Comparison of ENCODE assay signal across 1 cellular context in the genomic region with DNA sequence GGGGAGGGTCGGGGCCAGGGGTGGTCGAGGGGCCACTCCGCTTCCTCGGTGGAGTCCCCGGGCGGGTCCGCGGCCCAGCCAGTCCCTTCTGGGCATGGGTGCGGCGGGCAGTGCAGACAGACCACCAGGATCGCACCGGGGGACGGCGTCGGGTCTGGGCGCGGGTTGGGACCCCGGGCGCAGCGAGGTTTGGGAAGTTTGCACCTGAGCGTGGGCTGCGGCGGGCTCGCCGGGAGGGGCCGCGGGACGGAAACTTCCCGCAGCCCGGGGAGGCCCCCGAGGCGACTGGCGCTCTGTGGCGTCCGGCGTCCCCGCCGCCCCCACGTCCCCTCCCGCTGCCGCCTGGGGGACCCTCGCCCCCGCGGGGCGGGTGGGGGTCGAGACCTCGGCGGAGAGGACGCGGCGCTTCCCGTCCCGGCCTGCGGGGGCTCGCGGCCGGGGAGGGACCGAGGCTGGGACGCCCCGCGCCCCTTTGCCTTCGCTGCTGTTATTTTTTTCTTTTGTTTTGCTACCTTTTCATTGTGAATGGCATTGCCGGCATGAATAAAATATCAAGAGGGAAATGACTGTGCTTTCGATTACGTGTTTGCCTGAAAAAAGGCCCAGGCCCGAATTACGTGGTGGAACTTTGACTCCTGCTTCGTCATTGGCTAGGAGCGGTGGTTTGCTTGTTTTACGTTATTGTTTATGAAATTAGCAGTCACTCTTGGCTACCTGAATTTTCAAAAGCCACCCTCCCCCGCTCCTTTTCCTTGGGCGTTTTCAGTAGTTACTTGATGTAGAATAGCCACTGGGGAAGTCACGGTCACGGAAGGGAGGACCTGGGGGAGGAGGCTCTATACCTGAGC.
TF ChIP-seq lines count a peak whose summit lies in the region.

No MANE protein-coding gene starts in this region.

TF ChIP-seq in HepG2, 621 proteins besides CTCF, POLR2A, EP300 and RAD21 (continued from another document and continues in another):
- TF ChIP-seq, protein P1, sequence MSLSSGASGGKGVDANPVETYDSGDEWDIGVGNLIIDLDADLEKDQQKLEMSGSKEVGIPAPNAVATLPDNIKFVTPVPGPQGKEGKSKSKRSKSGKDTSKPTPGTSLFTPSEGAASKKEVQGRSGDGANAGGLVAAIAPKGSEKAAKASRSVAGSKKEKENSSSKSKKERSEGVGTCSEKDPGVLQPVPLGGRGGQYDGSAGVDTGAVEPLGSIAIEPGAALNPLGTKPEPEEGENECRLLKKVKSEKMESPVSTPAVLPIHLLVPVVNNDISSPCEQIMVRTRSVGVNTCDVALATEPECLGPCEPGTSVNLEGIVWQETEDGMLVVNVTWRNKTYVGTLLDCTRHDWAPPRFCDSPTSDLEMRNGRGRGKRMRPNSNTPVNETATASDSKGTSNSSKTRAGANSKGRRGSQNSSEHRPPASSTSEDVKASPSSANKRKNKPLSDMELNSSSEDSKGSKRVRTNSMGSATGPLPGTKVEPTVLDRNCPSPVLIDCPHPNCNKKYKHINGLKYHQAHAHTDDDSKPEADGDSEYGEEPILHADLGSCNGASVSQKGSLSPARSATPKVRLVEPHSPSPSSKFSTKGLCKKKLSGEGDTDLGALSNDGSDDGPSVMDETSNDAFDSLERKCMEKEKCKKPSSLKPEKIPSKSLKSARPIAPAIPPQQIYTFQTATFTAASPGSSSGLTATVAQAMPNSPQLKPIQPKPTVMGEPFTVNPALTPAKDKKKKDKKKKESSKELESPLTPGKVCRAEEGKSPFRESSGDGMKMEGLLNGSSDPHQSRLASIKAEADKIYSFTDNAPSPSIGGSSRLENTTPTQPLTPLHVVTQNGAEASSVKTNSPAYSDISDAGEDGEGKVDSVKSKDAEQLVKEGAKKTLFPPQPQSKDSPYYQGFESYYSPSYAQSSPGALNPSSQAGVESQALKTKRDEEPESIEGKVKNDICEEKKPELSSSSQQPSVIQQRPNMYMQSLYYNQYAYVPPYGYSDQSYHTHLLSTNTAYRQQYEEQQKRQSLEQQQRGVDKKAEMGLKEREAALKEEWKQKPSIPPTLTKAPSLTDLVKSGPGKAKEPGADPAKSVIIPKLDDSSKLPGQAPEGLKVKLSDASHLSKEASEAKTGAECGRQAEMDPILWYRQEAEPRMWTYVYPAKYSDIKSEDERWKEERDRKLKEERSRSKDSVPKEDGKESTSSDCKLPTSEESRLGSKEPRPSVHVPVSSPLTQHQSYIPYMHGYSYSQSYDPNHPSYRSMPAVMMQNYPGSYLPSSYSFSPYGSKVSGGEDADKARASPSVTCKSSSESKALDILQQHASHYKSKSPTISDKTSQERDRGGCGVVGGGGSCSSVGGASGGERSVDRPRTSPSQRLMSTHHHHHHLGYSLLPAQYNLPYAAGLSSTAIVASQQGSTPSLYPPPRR (CRISPR knock-in tag; IDR thresholded peaks at IDR 0.05; ENCODE audit: borderline replicate concordance): 0 out of 2 replicates have a peak, but pooled peaks have one; percentile 22
- TF ChIP-seq, protein P2, sequence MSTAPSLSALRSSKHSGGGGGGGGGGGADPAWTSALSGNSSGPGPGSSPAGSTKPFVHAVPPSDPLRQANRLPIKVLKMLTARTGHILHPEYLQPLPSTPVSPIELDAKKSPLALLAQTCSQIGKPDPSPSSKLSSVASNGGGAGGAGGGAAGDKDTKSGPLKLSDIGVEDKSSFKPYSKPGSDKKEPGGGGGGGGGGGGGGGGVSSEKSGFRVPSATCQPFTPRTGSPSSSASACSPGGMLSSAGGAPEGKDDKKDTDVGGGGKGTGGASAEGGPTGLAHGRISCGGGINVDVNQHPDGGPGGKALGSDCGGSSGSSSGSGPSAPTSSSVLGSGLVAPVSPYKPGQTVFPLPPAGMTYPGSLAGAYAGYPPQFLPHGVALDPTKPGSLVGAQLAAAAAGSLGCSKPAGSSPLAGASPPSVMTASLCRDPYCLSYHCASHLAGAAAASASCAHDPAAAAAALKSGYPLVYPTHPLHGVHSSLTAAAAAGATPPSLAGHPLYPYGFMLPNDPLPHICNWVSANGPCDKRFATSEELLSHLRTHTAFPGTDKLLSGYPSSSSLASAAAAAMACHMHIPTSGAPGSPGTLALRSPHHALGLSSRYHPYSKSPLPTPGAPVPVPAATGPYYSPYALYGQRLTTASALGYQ (CRISPR knock-in tag; IDR thresholded peaks at IDR 0.05): no peak
- TF ChIP-seq, protein P3, sequence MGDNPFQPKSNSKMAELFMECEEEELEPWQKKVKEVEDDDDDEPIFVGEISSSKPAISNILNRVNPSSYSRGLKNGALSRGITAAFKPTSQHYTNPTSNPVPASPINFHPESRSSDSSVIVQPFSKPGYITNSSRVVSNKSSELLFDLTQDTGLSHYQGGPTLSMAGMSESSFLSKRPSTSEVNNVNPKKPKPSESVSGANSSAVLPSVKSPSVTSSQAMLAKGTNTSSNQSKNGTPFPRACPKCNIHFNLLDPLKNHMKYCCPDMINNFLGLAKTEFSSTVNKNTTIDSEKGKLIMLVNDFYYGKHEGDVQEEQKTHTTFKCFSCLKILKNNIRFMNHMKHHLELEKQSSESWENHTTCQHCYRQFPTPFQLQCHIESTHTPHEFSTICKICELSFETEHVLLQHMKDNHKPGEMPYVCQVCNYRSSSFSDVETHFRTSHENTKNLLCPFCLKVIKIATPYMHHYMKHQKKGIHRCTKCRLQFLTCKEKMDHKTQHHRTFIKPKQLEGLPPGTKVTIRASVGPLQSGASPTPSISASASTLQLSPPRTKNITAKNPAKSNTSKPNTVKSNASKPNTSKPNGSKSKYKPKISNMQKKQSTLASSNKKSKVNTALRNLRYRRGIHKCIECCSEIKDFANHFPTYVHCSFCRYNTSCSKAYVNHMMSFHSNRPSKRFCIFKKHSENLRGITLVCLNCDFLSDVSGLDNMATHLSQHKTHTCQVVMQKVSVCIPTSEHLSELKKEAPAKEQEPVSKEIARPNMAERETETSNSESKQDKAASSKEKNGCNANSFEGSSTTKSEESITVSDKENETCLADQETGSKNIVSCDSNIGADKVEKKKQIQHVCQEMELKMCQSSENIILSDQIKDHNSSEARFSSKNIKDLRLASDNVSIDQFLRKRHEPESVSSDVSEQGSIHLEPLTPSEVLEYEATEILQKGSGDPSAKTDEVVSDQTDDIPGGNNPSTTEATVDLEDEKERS (CRISPR knock-in tag; IDR thresholded peaks at IDR 0.05): no peak
- TF ChIP-seq, protein P4, sequence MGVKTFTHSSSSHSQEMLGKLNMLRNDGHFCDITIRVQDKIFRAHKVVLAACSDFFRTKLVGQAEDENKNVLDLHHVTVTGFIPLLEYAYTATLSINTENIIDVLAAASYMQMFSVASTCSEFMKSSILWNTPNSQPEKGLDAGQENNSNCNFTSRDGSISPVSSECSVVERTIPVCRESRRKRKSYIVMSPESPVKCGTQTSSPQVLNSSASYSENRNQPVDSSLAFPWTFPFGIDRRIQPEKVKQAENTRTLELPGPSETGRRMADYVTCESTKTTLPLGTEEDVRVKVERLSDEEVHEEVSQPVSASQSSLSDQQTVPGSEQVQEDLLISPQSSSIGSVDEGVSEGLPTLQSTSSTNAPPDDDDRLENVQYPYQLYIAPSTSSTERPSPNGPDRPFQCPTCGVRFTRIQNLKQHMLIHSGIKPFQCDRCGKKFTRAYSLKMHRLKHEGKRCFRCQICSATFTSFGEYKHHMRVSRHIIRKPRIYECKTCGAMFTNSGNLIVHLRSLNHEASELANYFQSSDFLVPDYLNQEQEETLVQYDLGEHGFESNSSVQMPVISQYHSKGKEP (CRISPR knock-in tag; IDR thresholded peaks at IDR 0.05): no peak
- TF ChIP-seq, protein P5, sequence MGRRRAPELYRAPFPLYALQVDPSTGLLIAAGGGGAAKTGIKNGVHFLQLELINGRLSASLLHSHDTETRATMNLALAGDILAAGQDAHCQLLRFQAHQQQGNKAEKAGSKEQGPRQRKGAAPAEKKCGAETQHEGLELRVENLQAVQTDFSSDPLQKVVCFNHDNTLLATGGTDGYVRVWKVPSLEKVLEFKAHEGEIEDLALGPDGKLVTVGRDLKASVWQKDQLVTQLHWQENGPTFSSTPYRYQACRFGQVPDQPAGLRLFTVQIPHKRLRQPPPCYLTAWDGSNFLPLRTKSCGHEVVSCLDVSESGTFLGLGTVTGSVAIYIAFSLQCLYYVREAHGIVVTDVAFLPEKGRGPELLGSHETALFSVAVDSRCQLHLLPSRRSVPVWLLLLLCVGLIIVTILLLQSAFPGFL (CRISPR knock-in tag; IDR thresholded peaks at IDR 0.05): 0 out of 2 replicates have a peak, but pooled peaks have one; percentile 75
- TF ChIP-seq MZF1 (CRISPR knock-in tag; IDR thresholded peaks at IDR 0.05; ENCODE audit: borderline replicate concordance): no peak
- TF ChIP-seq FOSL2 (CRISPR knock-in tag; IDR thresholded peaks at IDR 0.05): peak; percentile 69
- TF ChIP-seq ZMYM2 (CRISPR knock-in tag; IDR thresholded peaks at IDR 0.05): no peak
- no peak for TF ChIP-seq GZF1 (CRISPR knock-in tag; IDR thresholded peaks at IDR 0.05)
- TF ChIP-seq, protein P6, sequence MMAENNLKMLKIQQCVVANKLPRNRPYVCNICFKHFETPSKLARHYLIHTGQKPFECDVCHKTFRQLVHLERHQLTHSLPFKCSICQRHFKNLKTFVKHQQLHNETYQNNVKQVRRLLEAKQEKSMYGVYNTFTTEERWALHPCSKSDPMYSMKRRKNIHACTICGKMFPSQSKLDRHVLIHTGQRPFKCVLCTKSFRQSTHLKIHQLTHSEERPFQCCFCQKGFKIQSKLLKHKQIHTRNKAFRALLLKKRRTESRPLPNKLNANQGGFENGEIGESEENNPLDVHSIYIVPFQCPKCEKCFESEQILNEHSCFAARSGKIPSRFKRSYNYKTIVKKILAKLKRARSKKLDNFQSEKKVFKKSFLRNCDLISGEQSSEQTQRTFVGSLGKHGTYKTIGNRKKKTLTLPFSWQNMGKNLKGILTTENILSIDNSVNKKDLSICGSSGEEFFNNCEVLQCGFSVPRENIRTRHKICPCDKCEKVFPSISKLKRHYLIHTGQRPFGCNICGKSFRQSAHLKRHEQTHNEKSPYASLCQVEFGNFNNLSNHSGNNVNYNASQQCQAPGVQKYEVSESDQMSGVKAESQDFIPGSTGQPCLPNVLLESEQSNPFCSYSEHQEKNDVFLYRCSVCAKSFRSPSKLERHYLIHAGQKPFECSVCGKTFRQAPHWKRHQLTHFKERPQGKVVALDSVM (CRISPR knock-in tag; IDR thresholded peaks at IDR 0.05): no peak
- TF ChIP-seq HNRNPLL (IDR thresholded peaks at IDR 0.05; ENCODE audit: low read depth, low read length, poor library complexity, severe bottlenecking): peak; percentile 13
- TF ChIP-seq, protein P7, sequence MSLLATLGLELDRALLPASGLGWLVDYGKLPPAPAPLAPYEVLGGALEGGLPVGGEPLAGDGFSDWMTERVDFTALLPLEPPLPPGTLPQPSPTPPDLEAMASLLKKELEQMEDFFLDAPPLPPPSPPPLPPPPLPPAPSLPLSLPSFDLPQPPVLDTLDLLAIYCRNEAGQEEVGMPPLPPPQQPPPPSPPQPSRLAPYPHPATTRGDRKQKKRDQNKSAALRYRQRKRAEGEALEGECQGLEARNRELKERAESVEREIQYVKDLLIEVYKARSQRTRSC (CRISPR knock-in tag; IDR thresholded peaks at IDR 0.05; ENCODE audit: low read depth): no peak
- TF ChIP-seq ZBTB42 (CRISPR knock-in tag; IDR thresholded peaks at IDR 0.05): no peak
- no peak; the same call in 1 of the 2 replicates for TF ChIP-seq KDM5A (IDR thresholded peaks at IDR 0.05; ENCODE audit: borderline replicate concordance, low read length)
- TF ChIP-seq BHLHE40 (IDR thresholded peaks at IDR 0.05; ENCODE audit: low read length): no peak
- TF ChIP-seq TBX2 (CRISPR knock-in tag; IDR thresholded peaks at IDR 0.05; ENCODE audit: borderline replicate concordance): no peak
- no peak for TF ChIP-seq ZNF335 (CRISPR knock-in tag; IDR thresholded peaks at IDR 0.05)
- TF ChIP-seq SMARCC2 (IDR thresholded peaks at IDR 0.05): no peak
- TF ChIP-seq ZNF816 (CRISPR knock-in tag; IDR thresholded peaks at IDR 0.05; ENCODE audit: borderline replicate concordance): peak; percentile 38; the same call in 1 of the 2 replicates
- TF ChIP-seq, protein P8, sequence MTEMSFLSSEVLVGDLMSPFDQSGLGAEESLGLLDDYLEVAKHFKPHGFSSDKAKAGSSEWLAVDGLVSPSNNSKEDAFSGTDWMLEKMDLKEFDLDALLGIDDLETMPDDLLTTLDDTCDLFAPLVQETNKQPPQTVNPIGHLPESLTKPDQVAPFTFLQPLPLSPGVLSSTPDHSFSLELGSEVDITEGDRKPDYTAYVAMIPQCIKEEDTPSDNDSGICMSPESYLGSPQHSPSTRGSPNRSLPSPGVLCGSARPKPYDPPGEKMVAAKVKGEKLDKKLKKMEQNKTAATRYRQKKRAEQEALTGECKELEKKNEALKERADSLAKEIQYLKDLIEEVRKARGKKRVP (CRISPR knock-in tag; IDR thresholded peaks at IDR 0.05): no peak
- TF ChIP-seq, protein P9, sequence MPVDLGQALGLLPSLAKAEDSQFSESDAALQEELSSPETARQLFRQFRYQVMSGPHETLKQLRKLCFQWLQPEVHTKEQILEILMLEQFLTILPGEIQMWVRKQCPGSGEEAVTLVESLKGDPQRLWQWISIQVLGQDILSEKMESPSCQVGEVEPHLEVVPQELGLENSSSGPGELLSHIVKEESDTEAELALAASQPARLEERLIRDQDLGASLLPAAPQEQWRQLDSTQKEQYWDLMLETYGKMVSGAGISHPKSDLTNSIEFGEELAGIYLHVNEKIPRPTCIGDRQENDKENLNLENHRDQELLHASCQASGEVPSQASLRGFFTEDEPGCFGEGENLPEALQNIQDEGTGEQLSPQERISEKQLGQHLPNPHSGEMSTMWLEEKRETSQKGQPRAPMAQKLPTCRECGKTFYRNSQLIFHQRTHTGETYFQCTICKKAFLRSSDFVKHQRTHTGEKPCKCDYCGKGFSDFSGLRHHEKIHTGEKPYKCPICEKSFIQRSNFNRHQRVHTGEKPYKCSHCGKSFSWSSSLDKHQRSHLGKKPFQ (CRISPR knock-in tag; IDR thresholded peaks at IDR 0.05; ENCODE audit: insufficient replicate concordance): peak; percentile 74
- TF ChIP-seq, protein P10, sequence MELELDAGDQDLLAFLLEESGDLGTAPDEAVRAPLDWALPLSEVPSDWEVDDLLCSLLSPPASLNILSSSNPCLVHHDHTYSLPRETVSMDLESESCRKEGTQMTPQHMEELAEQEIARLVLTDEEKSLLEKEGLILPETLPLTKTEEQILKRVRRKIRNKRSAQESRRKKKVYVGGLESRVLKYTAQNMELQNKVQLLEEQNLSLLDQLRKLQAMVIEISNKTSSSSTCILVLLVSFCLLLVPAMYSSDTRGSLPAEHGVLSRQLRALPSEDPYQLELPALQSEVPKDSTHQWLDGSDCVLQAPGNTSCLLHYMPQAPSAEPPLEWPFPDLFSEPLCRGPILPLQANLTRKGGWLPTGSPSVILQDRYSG (CRISPR knock-in tag; IDR thresholded peaks at IDR 0.05): no peak
- no peak for TF ChIP-seq SNRNP70 (IDR thresholded peaks at IDR 0.05; ENCODE audit: low read depth, low read length)
- TF ChIP-seq, protein P11, sequence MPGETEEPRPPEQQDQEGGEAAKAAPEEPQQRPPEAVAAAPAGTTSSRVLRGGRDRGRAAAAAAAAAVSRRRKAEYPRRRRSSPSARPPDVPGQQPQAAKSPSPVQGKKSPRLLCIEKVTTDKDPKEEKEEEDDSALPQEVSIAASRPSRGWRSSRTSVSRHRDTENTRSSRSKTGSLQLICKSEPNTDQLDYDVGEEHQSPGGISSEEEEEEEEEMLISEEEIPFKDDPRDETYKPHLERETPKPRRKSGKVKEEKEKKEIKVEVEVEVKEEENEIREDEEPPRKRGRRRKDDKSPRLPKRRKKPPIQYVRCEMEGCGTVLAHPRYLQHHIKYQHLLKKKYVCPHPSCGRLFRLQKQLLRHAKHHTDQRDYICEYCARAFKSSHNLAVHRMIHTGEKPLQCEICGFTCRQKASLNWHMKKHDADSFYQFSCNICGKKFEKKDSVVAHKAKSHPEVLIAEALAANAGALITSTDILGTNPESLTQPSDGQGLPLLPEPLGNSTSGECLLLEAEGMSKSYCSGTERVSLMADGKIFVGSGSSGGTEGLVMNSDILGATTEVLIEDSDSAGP (CRISPR knock-in tag; IDR thresholded peaks at IDR 0.05; ENCODE audit: borderline replicate concordance): no peak
- TF ChIP-seq NR1H2 (CRISPR knock-in tag; IDR thresholded peaks at IDR 0.05; ENCODE audit: borderline replicate concordance, low read depth): no peak
